1 cellular context compared by ENCODE assay signal in genomic region chr6:84789170-84789569, GRCh38.
TF ChIP-seq lines count a peak whose summit lies in the region.

No MANE protein-coding gene starts in this region.

TF ChIP-seq in K562, 482 proteins besides CTCF, POLR2A, EP300 and RAD21:
- TF ChIP-seq, protein P1, sequence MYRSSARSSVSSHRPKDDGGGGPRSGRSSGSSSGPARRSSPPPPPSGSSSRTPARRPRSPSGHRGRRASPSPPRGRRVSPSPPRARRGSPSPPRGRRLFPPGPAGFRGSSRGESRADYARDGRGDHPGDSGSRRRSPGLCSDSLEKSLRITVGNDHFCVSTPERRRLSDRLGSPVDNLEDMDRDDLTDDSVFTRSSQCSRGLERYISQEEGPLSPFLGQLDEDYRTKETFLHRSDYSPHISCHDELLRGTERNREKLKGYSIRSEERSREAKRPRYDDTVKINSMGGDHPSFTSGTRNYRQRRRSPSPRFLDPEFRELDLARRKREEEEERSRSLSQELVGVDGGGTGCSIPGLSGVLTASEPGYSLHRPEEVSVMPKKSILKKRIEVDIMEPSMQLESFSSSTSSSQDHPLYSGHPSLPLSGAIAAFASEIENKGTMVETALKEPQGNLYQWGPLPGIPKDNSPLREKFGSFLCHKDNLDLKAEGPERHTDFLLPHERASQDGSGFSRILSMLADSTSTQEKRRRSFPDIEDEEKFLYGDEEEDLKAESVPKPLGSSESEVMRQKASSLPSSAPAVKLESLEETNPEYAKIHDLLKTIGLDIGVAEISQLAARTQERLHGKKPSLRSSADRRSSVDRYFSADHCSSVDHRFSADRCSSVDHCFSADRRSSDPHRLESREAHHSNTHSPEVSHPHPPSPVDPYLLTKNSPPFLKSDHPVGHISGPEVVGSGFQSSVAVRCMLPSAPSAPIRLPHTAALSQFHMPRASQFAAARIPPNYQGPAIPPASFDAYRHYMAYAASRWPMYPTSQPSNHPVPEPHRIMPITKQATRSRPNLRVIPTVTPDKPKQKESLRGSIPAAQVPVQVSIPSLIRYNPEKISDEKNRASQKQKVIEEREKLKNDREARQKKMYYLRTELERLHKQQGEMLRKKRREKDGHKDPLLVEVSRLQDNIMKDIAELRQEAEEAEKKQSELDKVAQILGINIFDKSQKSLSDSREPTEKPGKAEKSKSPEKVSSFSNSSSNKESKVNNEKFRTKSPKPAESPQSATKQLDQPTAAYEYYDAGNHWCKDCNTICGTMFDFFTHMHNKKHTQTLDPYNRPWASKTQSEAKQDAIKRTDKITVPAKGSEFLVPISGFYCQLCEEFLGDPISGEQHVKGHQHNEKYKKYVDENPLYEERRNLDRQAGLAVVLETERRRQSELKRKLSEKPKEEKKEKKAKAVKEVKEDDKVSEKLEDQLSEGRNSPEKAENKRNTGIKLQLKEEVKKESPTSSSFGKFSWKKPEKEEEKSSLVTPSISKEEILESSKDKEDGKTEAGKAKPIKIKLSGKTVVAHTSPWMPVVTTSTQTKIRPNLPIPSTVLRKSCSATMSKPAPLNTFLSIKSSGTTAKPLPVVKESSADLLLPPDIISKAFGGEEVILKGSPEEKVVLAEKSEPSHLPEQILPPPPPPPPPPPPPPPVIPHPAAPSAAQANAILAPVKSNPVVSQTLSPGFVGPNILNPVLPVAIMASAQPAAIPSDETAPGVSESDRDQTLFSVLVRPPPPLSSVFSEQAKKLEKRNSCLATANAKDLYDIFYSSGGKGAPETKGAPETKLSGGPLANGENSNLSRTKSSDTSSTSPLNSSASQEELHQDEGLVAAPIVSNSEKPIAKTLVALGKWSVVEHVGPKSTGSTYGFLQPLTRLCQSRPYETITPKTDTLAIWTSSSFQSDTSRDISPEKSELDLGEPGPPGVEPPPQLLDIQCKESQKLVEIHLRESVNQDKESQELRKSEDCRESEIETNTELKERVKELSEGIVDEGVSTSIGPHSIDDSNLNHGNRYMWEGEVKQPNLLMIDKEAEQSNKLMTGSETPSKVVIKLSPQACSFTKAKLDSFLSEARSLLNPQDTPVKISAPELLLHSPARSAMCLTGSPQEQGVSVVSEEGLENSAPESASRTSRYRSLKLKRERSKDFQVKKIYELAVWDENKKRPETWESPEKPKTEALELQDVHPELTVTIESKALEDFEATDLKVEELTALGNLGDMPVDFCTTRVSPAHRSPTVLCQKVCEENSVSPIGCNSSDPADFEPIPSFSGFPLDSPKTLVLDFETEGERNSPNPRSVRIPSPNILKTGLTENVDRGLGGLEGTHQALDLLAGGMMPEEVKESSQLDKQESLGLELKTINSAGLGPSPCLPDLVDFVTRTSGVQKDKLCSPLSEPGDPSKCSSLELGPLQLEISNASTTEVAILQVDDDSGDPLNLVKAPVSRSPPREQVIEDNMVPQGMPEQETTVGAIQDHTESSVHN (IDR thresholded peaks at IDR 0.05; ENCODE audit: borderline replicate concordance in 1 of 2, low read depth in 1 of 2), result no peak
- TF ChIP-seq ARID1B (IDR thresholded peaks at IDR 0.05) (peak; percentile 49), TAL1 (IDR thresholded peaks at IDR 0.05) (peak; percentile 38; the same call in 1 of the 2 replicates), CBFA2T3 (IDR thresholded peaks at IDR 0.05) (peak; percentile 26; the same call in 1 of the 2 replicates), CEBPG (CRISPR knock-in tag; IDR thresholded peaks at IDR 0.05) (no peak), CEBPG (tag; conservative IDR thresholded peaks at IDR 0.05 in 1 of 2, IDR thresholded peaks at IDR 0.05 in 1 of 2) (0 out of 4 replicates have a peak, but pooled peaks of 1 of the 2 experiments have one; percentile 18), ZMIZ1 (IDR thresholded peaks at IDR 0.05; ENCODE audit: low read depth in 2 of 2, low read length in 2 of 2) (no peak), FOXA3 (CRISPR knock-in tag; conservative IDR thresholded peaks at IDR 0.05 in 1 of 2, IDR thresholded peaks at IDR 0.05 in 1 of 2) (peak in 1 of 2 experiments; percentile 33; a peak in 1 of 4 replicates), CEBPB (tag; IDR thresholded peaks at IDR 0.05) (peak; percentile 69)
